ENCODE assay signal across 8 cellular contexts in genomic region chr13:18961383-18962117, GRCh38.
"Had no signal": no experiment of that assay in that cellular context is flagged by ENCODE, and none has a peak within 500 bp of the region (broad histone marks: within the 10 kb centered on the region; RNA-seq: fewer than 3 reads in every experiment).

No MANE protein-coding gene starts in this region.

- H3K4me3 ChIP-seq: GM12878 had no signal

- FAIRE-seq: G401.6, GM12878, GM12891, GM12892, GM18507, GM19239 had no signal

- DNase-seq: GDM1, GF-D8 had no signal
